Comparison of ENCODE assay signal across 8 cellular contexts in genomic region chr17:50161023-50161910, GRCh38. TPM values are rescaled to one million over a fixed set of nuclear protein-coding genes. Genes with fewer than 3 reads are reported as not detected.
DNase-seq lines count a peak whose midpoint lies in the region; ATAC-seq and TF ChIP-seq lines count a peak whose summit lies in the region.

No MANE protein-coding gene starts in this region.

- H3K27me3 Mint-ChIP-seq in nephron (ENCODE audit: low read depth), result no peaks in the 10 kb centered on the region

- peaks cover 22% of the 10 kb centered on the region for H3K4me1 ChIP-seq in DOHH2 (ENCODE audit: control insufficient read depth, low read length)

- no peaks in the 10 kb centered on the region for H3K36me3 Mint-ChIP-seq in nephron (ENCODE audit: low read depth)

- peak; percentile 78 for ATAC-seq in GM21825 (IDR thresholded peaks at IDR 0.05; ENCODE audit: unreplicated experiment)

- H3K4me1 Mint-ChIP-seq in nephron, result peaks cover 29% of the 10 kb centered on the region

- no peaks in the 10 kb centered on the region for H3K9me3 Mint-ChIP-seq in nephron

- peaks cover 6% of the 10 kb centered on the region; the same call in 1 of the 2 replicates for H3F3A ChIP-seq in DOHH2 (ENCODE audit: control insufficient read depth, insufficient read depth)

- H3K27ac Mint-ChIP-seq in nephron, result peak overlapping the region; percentile 69 to 92 (median 78)

- H3K9me3 ChIP-seq in DOHH2 (ENCODE audit: control insufficient read depth, insufficient read depth, low read length), result no peaks in the 10 kb centered on the region

- H3K4me3 ChIP-seq in DOHH2 (ENCODE audit: low read length) (peak overlapping the region; percentile 88), LNCaP clone FGC (ENCODE audit: low read depth, low read length) (peak overlapping the region; percentile 58), fibroblast of pulmonary artery (replicated peaks; ENCODE audit: low read depth, low read length) (peak overlapping the region; percentile 68)

- TF ChIP-seq CTCF in DOHH2 (IDR thresholded peaks at IDR 0.05; ENCODE audit: low read depth, low read length, poor library complexity, severe bottlenecking) (peak; percentile 95), LNCaP clone FGC (IDR thresholded peaks at IDR 0.05; ENCODE audit: control insufficient read depth, extremely low read depth, insufficient read depth) (peak; percentile 99), fibroblast of pulmonary artery (IDR thresholded peaks at IDR 0.05; ENCODE audit: low read length, missing control alignments) (peak; percentile 78), nephron (IDR thresholded peaks at IDR 0.05; ENCODE audit: unreplicated experiment in 3 of 3) (peak; percentile 93 to 96 (median 95))

- H3K27ac ChIP-seq in DOHH2 (ENCODE audit: low read depth, low read length), result no peak overlapping the region

- no peaks in the 10 kb centered on the region for H3K36me3 ChIP-seq in DOHH2 (ENCODE audit: control insufficient read depth, low read length)

- DNase-seq in LNCaP clone FGC (ENCODE audit: low read depth), result peak; percentile 50
- peak; percentile 82 for DNase-seq in RPMI7951 (ENCODE audit: low read depth)
- peak; percentile 86 to 94 for DNase-seq in activated T-helper 1 cell treated with anti-CD3 and anti-CD28 coated beads, Interleukin-2, amount 50 U/mL, for 16 hours (ENCODE audit: low read depth in 1 of 2, low spot score in 1 of 2)
- DNase-seq in fibroblast of pulmonary artery (ENCODE audit: low read depth), result peak; percentile 92
- DNase-seq in stimulated activated naive CD4-positive, alpha-beta T cell treated with Interleukin-2 at 50 U/mL for 16 hours (lab: John Stamatoyannopoulos, UW), result peak; percentile 90

- no peaks in the 10 kb centered on the region for H3K9me2 ChIP-seq in DOHH2 (replicated peaks; ENCODE audit: control insufficient read depth, low read length)

- peak overlapping the region; percentile 86 to 88 (median 87) for H3K4me3 Mint-ChIP-seq in nephron

- peak overlapping the region; percentile 99 for H3K4me2 ChIP-seq in DOHH2 (ENCODE audit: low read length)

- no peaks in the 10 kb centered on the region for H4K20me1 ChIP-seq in DOHH2 (ENCODE audit: control insufficient read depth, insufficient read depth, low read depth, low read length)

- peaks cover 5% of the 10 kb centered on the region; the same call in 1 of the 2 replicates for H3K27me3 ChIP-seq in DOHH2 (ENCODE audit: control insufficient read depth, low read length)

- no peaks in the 10 kb centered on the region for H3K79me2 ChIP-seq in DOHH2 (ENCODE audit: control insufficient read depth, low read length)

RNA-seq across cellular contexts. Expression of gene SGCA, which starts 4.5 kb away (rescaled TPM):
- not detected in 2 replicates for total RNA-seq in RPMI7951 (2014; rRNA removed; shearing (Covaris generic))

RNA-seq across cellular contexts. Expression of gene PPP1R9B, which starts 10.8 kb away (rescaled TPM):
- total RNA-seq in RPMI7951 (2014; rRNA removed; shearing (Covaris generic)), result 9.5 and 12.8 TPM in 2 replicates

RNA-seq across cellular contexts. Expression of gene SAMD14, which starts 31.3 kb away (rescaled TPM):
- total RNA-seq in RPMI7951 (2014; rRNA removed; shearing (Covaris generic)), result 0.10 and 0.24 TPM in 2 replicates

RNA-seq across cellular contexts. Expression of gene COL1A1, which starts 40.2 kb away (rescaled TPM):
- total RNA-seq in RPMI7951 (2014; rRNA removed; shearing (Covaris generic)), result 239 and 259 TPM in 2 replicates
